ENCODE assay signal across 11 cellular contexts in the genomic region with DNA sequence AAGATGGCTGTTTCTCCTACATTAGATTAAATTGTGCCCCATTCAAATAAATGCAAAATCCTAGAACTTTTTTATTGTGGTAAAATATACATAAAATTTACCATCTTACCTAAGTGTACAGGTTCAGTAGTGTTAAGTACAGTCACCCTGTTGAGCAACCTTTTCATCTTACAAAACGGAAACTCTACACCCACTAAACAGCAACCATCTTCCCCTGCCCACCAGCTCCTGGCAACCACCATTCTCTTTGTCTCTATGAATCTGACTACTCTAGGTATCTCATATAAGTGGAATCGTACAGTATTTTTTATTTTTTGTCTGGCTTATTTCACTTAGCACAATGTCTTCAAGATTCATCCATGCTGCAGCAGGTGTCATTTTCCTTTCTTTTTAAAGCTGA. TPM values are rescaled to one million over a fixed set of nuclear protein-coding genes. Genes with fewer than 3 reads are reported as not detected.
A peak's percentile ranks its signal among the peaks of the same experiment; 100 is the strongest.
DNase-seq lines count a peak whose midpoint lies in the region; TF ChIP-seq lines count a peak whose summit lies in the region.
"Had no signal": no experiment of that assay in that cellular context is flagged by ENCODE, and none has a peak within 500 bp of the region (broad histone marks: within the 10 kb centered on the region; RNA-seq: fewer than 3 reads in every experiment).

No MANE protein-coding gene starts in this region.

- H3K27ac ChIP-seq in CD8-positive, alpha-beta memory T cell (ENCODE audit: low read depth, low read length): no peak overlapping the region
- H3K27ac ChIP-seq in adrenal gland: no peak overlapping the region
- H3K27ac ChIP-seq: BLaER1 treated with 17β-estradiol and CSF1 and Interleukin-3, amounts not matched to agents 10 nM and 100 nM; neural progenitor cell had no signal

- peaks cover 0 to 6% (median 0%) of the 10 kb centered on the region in 3 donors for H3K36me3 Mint-ChIP-seq in CD8-positive, alpha-beta memory T cell
- no peaks in the 10 kb centered on the region for H3K36me3 Mint-ChIP-seq in endothelial cell (ENCODE audit: low read depth, unreplicated experiment)

- H3K4me1 ChIP-seq in CD8-positive, alpha-beta memory T cell (ENCODE audit: insufficient read depth, low read length): peaks cover 30% of the 10 kb centered on the region
- H3K4me1 ChIP-seq in adrenal gland (replicated peaks in 1 of 2): peaks cover 5 to 14% of the 10 kb centered on the region in 2 donors
- H3K4me1 ChIP-seq: BLaER1 treated with 17β-estradiol and CSF1 and Interleukin-3, amounts not matched to agents 10 nM and 100 nM had no signal

- peak overlapping the region; percentile 1 to 85 (median 66) for H3K27ac Mint-ChIP-seq in CD8-positive, alpha-beta memory T cell
- no peak overlapping the region for H3K27ac Mint-ChIP-seq in endothelial cell (ENCODE audit: unreplicated experiment)
- H3K27ac Mint-ChIP-seq: neural progenitor cell had no signal

- WGBS in adrenal gland, 4 donors: 89 to 96% (median 93%) methylated on average over 2 of the region's 2 CpGs

- TF ChIP-seq CTCF in endothelial cell (IDR thresholded peaks at IDR 0.05; ENCODE audit: unreplicated experiment) (no peak), adrenal gland (IDR thresholded peaks at IDR 0.05) (no peak)

- peaks cover 65 to 75% (median 70%) of the 10 kb centered on the region in 3 donors for H3K4me1 Mint-ChIP-seq in CD8-positive, alpha-beta memory T cell
- H3K4me1 Mint-ChIP-seq in endothelial cell (ENCODE audit: unreplicated experiment): peaks cover 9% of the 10 kb centered on the region
- H3K4me1 Mint-ChIP-seq: neural progenitor cell had no signal

- no peaks in the 10 kb centered on the region for H3K36me3 ChIP-seq in CD8-positive, alpha-beta memory T cell (ENCODE audit: insufficient read depth, low read length)
- no peaks in the 10 kb centered on the region for H3K36me3 ChIP-seq in MG63
- H3K36me3 ChIP-seq in adrenal gland (replicated peaks in 1 of 2): no peaks in the 10 kb centered on the region
- H3K36me3 ChIP-seq: neural progenitor cell had no signal

- H3K27me3 ChIP-seq in CD8-positive, alpha-beta memory T cell (ENCODE audit: insufficient read depth, low read length, poor library complexity, severe bottlenecking): no peaks in the 10 kb centered on the region
- H3K27me3 ChIP-seq in MG63: no peaks in the 10 kb centered on the region
- H3K27me3 ChIP-seq in adrenal gland: no peaks in the 10 kb centered on the region
- H3K27me3 ChIP-seq: BLaER1 treated with 17β-estradiol and CSF1 and Interleukin-3, amounts not matched to agents 10 nM and 100 nM; neural progenitor cell had no signal

- no peak overlapping the region for H3K4me3 ChIP-seq in CD8-positive, alpha-beta memory T cell (ENCODE audit: low read length)
- H3K4me3 ChIP-seq in MG63: no peak overlapping the region
- no peak overlapping the region for H3K4me3 ChIP-seq in adrenal gland
- H3K4me3 ChIP-seq: BLaER1 treated with 17β-estradiol and CSF1 and Interleukin-3, amounts not matched to agents 10 nM and 100 nM; neural progenitor cell had no signal

- no peaks in the 10 kb centered on the region for H3K27me3 Mint-ChIP-seq in CD8-positive, alpha-beta memory T cell
- H3K27me3 Mint-ChIP-seq in endothelial cell (ENCODE audit: unreplicated experiment): no peaks in the 10 kb centered on the region

- TF ChIP-seq POLR2A in adrenal gland (IDR thresholded peaks at IDR 0.05): no peak

- POLR2A ChIA-PET in CD8-positive, alpha-beta memory T cell (lab: Charles Lee): interaction anchor here (1.2 kb wide), 1 partner anchor 53 kb away, joined by 4 read pairs; a partner anchor contains a TSS

- intact Hi-C loops in adrenal gland (cut with DNase I): no loop called here

- H3K4me3 Mint-ChIP-seq in CD8-positive, alpha-beta memory T cell: peak overlapping the region; percentile 8 to 57 (median 44)
- H3K4me3 Mint-ChIP-seq in endothelial cell (ENCODE audit: unreplicated experiment): no peak overlapping the region
- H3K4me3 Mint-ChIP-seq: neural progenitor cell had no signal

- H3K9me3 ChIP-seq in CD8-positive, alpha-beta memory T cell (ENCODE audit: low read length): no peaks in the 10 kb centered on the region
- H3K9me3 ChIP-seq in MG63 (no peaks in the 10 kb centered on the region), adrenal gland (replicated peaks in 1 of 3) (no peaks in the 10 kb centered on the region)

- peak in 4 of 5 donors; percentile 8 to 57 (median 49) for DNase-seq in CD8-positive, alpha-beta memory T cell
- DNase-seq in T-helper 22 cell (ENCODE audit: low read depth): peak; percentile 23
- peak; percentile 62 for DNase-seq in activated naive CD4-positive, alpha-beta T cell treated with Interleukin-2 at 50 U/mL for 16 hours
- DNase-seq in stimulated activated CD4-positive, alpha-beta T cell treated with anti-CD3 and anti-CD28 coated beads, Interleukin-15, amount 100 ng/mL, for 48 hours (ENCODE audit: low read depth in 2 of 2): peak; percentile 32 to 35
- DNase-seq in MG63: no peak
- DNase-seq in endothelial cell (ENCODE audit: low spot score): no peak
- no peak for DNase-seq in adrenal gland
- DNase-seq in SKM-1 treated with dmso at 0.1 percent for 144 hours (lab: John Stamatoyannopoulos, UW; ENCODE audit: unreplicated experiment): no peak
- DNase-seq: NCI-H1417 treated with DMSO at 0.1 percent for 48 hours had no signal

- H3K9me3 Mint-ChIP-seq in CD8-positive, alpha-beta memory T cell: no peaks in the 10 kb centered on the region
- H3K9me3 Mint-ChIP-seq in endothelial cell (ENCODE audit: unreplicated experiment): no peaks in the 10 kb centered on the region
- H3K9me3 Mint-ChIP-seq: neural progenitor cell had no signal

- CTCF ChIA-PET in CD8-positive, alpha-beta memory T cell (lab: Charles Lee): no interaction called here

RNA-seq across cellular contexts. Expression of a gene that starts 53.0 kb away (rescaled TPM):
- 10 to 100 TPM; 67.5 to 72.7 TPM for total RNA-seq in CD8-positive, alpha-beta memory T cell
- polyA plus RNA-seq in CD8-positive, alpha-beta memory T cell: 10.9 TPM
- total RNA-seq in MG63 (2014; rRNA removed; shearing (Covaris generic); ENCODE audit: low replicate concordance): 3.6 and 8.8 TPM in 2 replicates
- total RNA-seq in endothelial cell (ENCODE audit: unreplicated experiment) (33.4 TPM), adrenal gland (10 to 100 TPM; 13.8 to 41.8 (median 28.5) TPM)
- polyA plus RNA-seq in adrenal gland: 10 to 100 TPM in 1 of 3 donors, 1 to 10 TPM in 2; 1.4 to 23.4 (median 2.4) TPM

Comparison
In these comparisons a context has a peak if more than half of its experiments do, and no peak if none do; other contexts are left out.
1. DNase-seq: peak in CD8-positive, alpha-beta memory T cell (4 of 5), T-helper 22 cell (single experiment), activated naive CD4-positive, alpha-beta T cell treated with Interleukin-2 at 50 U/mL for 16 hours (single experiment) and stimulated activated CD4-positive, alpha-beta T cell treated with anti-CD3 and anti-CD28 coated beads, Interleukin-15, amount 100 ng/mL, for 48 hours (2 of 2); none in MG63 (single experiment), endothelial cell (single experiment), adrenal gland (0 of 7) and SKM-1 treated with dmso at 0.1 percent for 144 hours (single experiment).